ENCODE assay signal across 10 cellular contexts in genomic region chr18:11849279-11849678, GRCh38. TPM values are rescaled to one million over a fixed set of nuclear protein-coding genes. Genes with fewer than 3 reads are reported as not detected.
A peak's percentile ranks its signal among the peaks of the same experiment; 100 is the strongest.
DNase-seq lines count a peak whose midpoint lies in the region; ATAC-seq, FAIRE-seq and TF ChIP-seq lines count a peak whose summit lies in the region.
"Had no signal": no experiment of that assay in that cellular context is flagged by ENCODE, and none has a peak within 500 bp of the region (broad histone marks: within the 10 kb centered on the region; RNA-seq: fewer than 3 reads in every experiment).

No MANE protein-coding gene starts in this region.

- WGBS in body of pancreas, 2 donors = 85% methylated on average over 7 of the region's 7 CpGs

- no peaks in the 10 kb centered on the region for H4K20me1 ChIP-seq in MM.1S (ENCODE audit: insufficient read depth, low read length)

- H3K27me3 ChIP-seq in MM.1S (replicated peaks; ENCODE audit: insufficient read depth, low read length) (no peaks in the 10 kb centered on the region), body of pancreas (no peaks in the 10 kb centered on the region), lower lobe of right lung (ENCODE audit: low read depth) (no peaks in the 10 kb centered on the region)

- H3K4me3 ChIP-seq in MM.1S (ENCODE audit: low read length) = no peak overlapping the region
- H3K4me3 ChIP-seq in body of pancreas = no peak overlapping the region
- H3K4me3 ChIP-seq in lower lobe of right lung = no peak overlapping the region

- H3K79me2 ChIP-seq in MM.1S (ENCODE audit: low read length) = peaks cover 24% of the 10 kb centered on the region

- ATAC-seq in body of pancreas = no peak
- ATAC-seq in lower lobe of right lung = no peak

- H3K4me1 ChIP-seq in MM.1S (ENCODE audit: low read length) (peaks cover 9% of the 10 kb centered on the region), body of pancreas (peaks cover 18% of the 10 kb centered on the region), lower lobe of right lung (peaks cover 29% of the 10 kb centered on the region)

- no peak overlapping the region; the same call in 1 of the 2 replicates for H3K4me2 ChIP-seq in MM.1S (ENCODE audit: low read depth, low read length)

- no peaks in the 10 kb centered on the region for H3K9me2 ChIP-seq in MM.1S (replicated peaks; ENCODE audit: insufficient read depth, low read length)

- FAIRE-seq in RCC 7860 (lab: Jason Lieb, UNC) = no peak
- FAIRE-seq: small intestine had no signal

- no peak for TF ChIP-seq CTCF in MM.1S (IDR thresholded peaks at IDR 0.05; ENCODE audit: low read length)
- no peak for TF ChIP-seq CTCF in body of pancreas (IDR thresholded peaks at IDR 0.05)
- TF ChIP-seq CTCF in lower lobe of right lung (IDR thresholded peaks at IDR 0.05) = no peak

- peaks cover 9% of the 10 kb centered on the region for H3F3A ChIP-seq in MM.1S (ENCODE audit: insufficient read depth, low read length)

- H3K36me3 ChIP-seq in MM.1S (replicated peaks; ENCODE audit: insufficient read depth, low read length) (no peaks in the 10 kb centered on the region), body of pancreas (replicated peaks in 1 of 2; ENCODE audit: insufficient read depth in 1 of 2, low read depth in 2 of 2) (no peaks in the 10 kb centered on the region), lower lobe of right lung (peaks cover 8% of the 10 kb centered on the region)

- intact Hi-C loops in body of pancreas (cut with DNase I) (no loop called here), lower lobe of right lung (cut with DNase I) (no loop called here)

- no peak overlapping the region for H3K27ac ChIP-seq in MM.1S (ENCODE audit: low read length)
- H3K27ac ChIP-seq in body of pancreas = peak overlapping the region in 3 of 4 donors; percentile 72 to 93 (median 92)
- H3K27ac ChIP-seq in lower lobe of right lung = peak overlapping the region; percentile 91
- H3K27ac ChIP-seq in temporal lobe (ENCODE audit: low read depth, low read length) = peak overlapping the region; percentile 79

- no peaks in the 10 kb centered on the region for H3K9me3 ChIP-seq in MM.1S (replicated peaks; ENCODE audit: insufficient read depth, low read length)
- H3K9me3 ChIP-seq in body of pancreas = no peaks in the 10 kb centered on the region
- no peaks in the 10 kb centered on the region for H3K9me3 ChIP-seq in lower lobe of right lung

- no peak overlapping the region; the same call in 1 of the 2 replicates for H3K9ac ChIP-seq in MM.1S (ENCODE audit: low read length)

- no peak for TF ChIP-seq POLR2A in body of pancreas (IDR thresholded peaks at IDR 0.05)

- peak overlapping the region; percentile 89; the same call in 1 of the 2 replicates for H2AFZ ChIP-seq in MM.1S (ENCODE audit: low read length)

- DNase-seq in MM.1S (no peak), body of pancreas (no peak), lower lobe of right lung (no peak), SW480 (ENCODE audit: low spot score) (no peak), RCC 7860 (ENCODE audit: low spot score) (no peak), Ammon's horn (ENCODE audit: low spot score) (no peak)
- DNase-seq: H9, NCI-H1417 treated with DMSO at 0.1 percent for 48 hours had no signal

RNA-seq across cellular contexts. Expression of gene CHMP1B, which starts 1.9 kb away (rescaled TPM):
- total RNA-seq in body of pancreas (10 to 100 TPM; 23.1 to 27.4 TPM), lower lobe of right lung (39.4 TPM), temporal lobe (38.8 TPM)

RNA-seq across cellular contexts. Expression of gene MPPE1, which starts 58.8 kb away (rescaled TPM):
- total RNA-seq in body of pancreas (10 to 100 TPM; 29.0 to 43.1 TPM), lower lobe of right lung (62.1 TPM), temporal lobe (15.5 TPM)
